Comparison of ENCODE assay signal across 1 cellular context in genomic region chr3:64150527-64151238, GRCh38.
TF ChIP-seq lines count a peak whose summit lies in the region.

No MANE protein-coding gene starts in this region.

TF ChIP-seq in HepG2, 621 proteins besides CTCF, POLR2A, EP300 and RAD21 (continued from another document and continues in another):
- TF ChIP-seq RFX3 (CRISPR knock-in tag; IDR thresholded peaks at IDR 0.05) (peak; percentile 89), NFE2 (CRISPR knock-in tag; IDR thresholded peaks at IDR 0.05) (no peak), SETDB1 (CRISPR knock-in tag; IDR thresholded peaks at IDR 0.05; ENCODE audit: borderline replicate concordance) (no peak), DMAP1 (CRISPR knock-in tag; IDR thresholded peaks at IDR 0.05) (no peak), NFKBIZ (CRISPR knock-in tag; IDR thresholded peaks at IDR 0.05) (no peak), MIER3 (CRISPR knock-in tag; IDR thresholded peaks at IDR 0.05; ENCODE audit: borderline replicate concordance) (no peak), FOXK1 (CRISPR knock-in tag; IDR thresholded peaks at IDR 0.05; ENCODE audit: borderline replicate concordance, low read depth) (0 out of 2 replicates have a peak, but pooled peaks have one; percentile 20), HMGA1 (CRISPR knock-in tag; conservative IDR thresholded peaks at IDR 0.05) (no peak), PLRG1 (conservative IDR thresholded peaks at IDR 0.05) (no peak), ZNF350 (CRISPR knock-in tag; IDR thresholded peaks at IDR 0.05; ENCODE audit: borderline replicate concordance, low read depth) (no peak), CREB1 (IDR thresholded peaks at IDR 0.05) (no peak), CREB1 (CRISPR knock-in tag; IDR thresholded peaks at IDR 0.05) (no peak), ZNF878 (CRISPR knock-in tag; IDR thresholded peaks at IDR 0.05) (no peak), ZBTB37 (CRISPR knock-in tag; IDR thresholded peaks at IDR 0.05) (no peak), ZNF850 (CRISPR knock-in tag; conservative IDR thresholded peaks at IDR 0.05) (no peak), RXRB (CRISPR knock-in tag; IDR thresholded peaks at IDR 0.05; ENCODE audit: borderline replicate concordance) (no peak), ZBTB21 (CRISPR knock-in tag; IDR thresholded peaks at IDR 0.05) (no peak), SRSF4 (IDR thresholded peaks at IDR 0.05; ENCODE audit: low read depth, low read length, poor library complexity, severe bottlenecking) (no peak), ZNF3 (CRISPR knock-in tag; IDR thresholded peaks at IDR 0.05) (no peak), GABPB1 (CRISPR knock-in tag; IDR thresholded peaks at IDR 0.05) (no peak), ZNF121 (CRISPR knock-in tag; IDR thresholded peaks at IDR 0.05) (no peak), ZNF607 (CRISPR knock-in tag; IDR thresholded peaks at IDR 0.05; ENCODE audit: borderline replicate concordance) (no peak), ZNF563 (CRISPR knock-in tag; IDR thresholded peaks at IDR 0.05) (no peak), ZNF790 (CRISPR knock-in tag; IDR thresholded peaks at IDR 0.05; ENCODE audit: borderline replicate concordance) (no peak), ZFY (CRISPR knock-in tag; IDR thresholded peaks at IDR 0.05) (0 out of 2 replicates have a peak, but pooled peaks have one; percentile 35), ZNF776 (CRISPR knock-in tag; IDR thresholded peaks at IDR 0.05) (no peak), SAFB2 (CRISPR knock-in tag; IDR thresholded peaks at IDR 0.05; ENCODE audit: borderline replicate concordance, low read depth) (no peak), RFX1 (IDR thresholded peaks at IDR 0.05) (peak; percentile 84), ZNF781 (CRISPR knock-in tag; IDR thresholded peaks at IDR 0.05; ENCODE audit: borderline replicate concordance, not compliant biosample characterization) (no peak), ZNF253 (CRISPR knock-in tag; IDR thresholded peaks at IDR 0.05; ENCODE audit: borderline replicate concordance) (no peak), KIAA2018 (CRISPR knock-in tag; IDR thresholded peaks at IDR 0.05; ENCODE audit: borderline replicate concordance) (no peak), KDM5B (CRISPR knock-in tag; IDR thresholded peaks at IDR 0.05; ENCODE audit: borderline replicate concordance) (peak; percentile 8; the same call in 1 of the 2 replicates), GATAD1 (CRISPR knock-in tag; IDR thresholded peaks at IDR 0.05) (no peak), ZNF274 (CRISPR knock-in tag; IDR thresholded peaks at IDR 0.05) (no peak), ZNF768 (CRISPR knock-in tag; IDR thresholded peaks at IDR 0.05) (0 out of 2 replicates have a peak, but pooled peaks have one; percentile 12), NAIF1 (CRISPR knock-in tag; IDR thresholded peaks at IDR 0.05; ENCODE audit: borderline replicate concordance) (no peak), SMYD3 (CRISPR knock-in tag; IDR thresholded peaks at IDR 0.05) (no peak), MAFG (CRISPR knock-in tag; IDR thresholded peaks at IDR 0.05) (no peak), MAZ (IDR thresholded peaks at IDR 0.05; ENCODE audit: borderline replicate concordance, low read depth, low read length) (no peak), MAZ (CRISPR knock-in tag; IDR thresholded peaks at IDR 0.05; ENCODE audit: low read depth) (no peak), ZNF431 (CRISPR knock-in tag; IDR thresholded peaks at IDR 0.05; ENCODE audit: borderline replicate concordance, low read depth) (no peak), DPF2 (CRISPR knock-in tag; IDR thresholded peaks at IDR 0.05; ENCODE audit: borderline replicate concordance, low read depth) (no peak), KLF13 (CRISPR knock-in tag; IDR thresholded peaks at IDR 0.05) (no peak), NFIC (IDR thresholded peaks at IDR 0.05; ENCODE audit: low read length) (no peak), PHF20 (CRISPR knock-in tag; IDR thresholded peaks at IDR 0.05) (no peak), ZNF180 (CRISPR knock-in tag; IDR thresholded peaks at IDR 0.05; ENCODE audit: borderline replicate concordance, low read depth) (no peak), KMT2A (CRISPR knock-in tag; IDR thresholded peaks at IDR 0.05) (no peak)
- TF ChIP-seq, protein P1, sequence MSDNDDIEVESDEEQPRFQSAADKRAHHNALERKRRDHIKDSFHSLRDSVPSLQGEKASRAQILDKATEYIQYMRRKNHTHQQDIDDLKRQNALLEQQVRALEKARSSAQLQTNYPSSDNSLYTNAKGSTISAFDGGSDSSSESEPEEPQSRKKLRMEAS (IDR thresholded peaks at IDR 0.05): no peak
- TF ChIP-seq, protein P2, sequence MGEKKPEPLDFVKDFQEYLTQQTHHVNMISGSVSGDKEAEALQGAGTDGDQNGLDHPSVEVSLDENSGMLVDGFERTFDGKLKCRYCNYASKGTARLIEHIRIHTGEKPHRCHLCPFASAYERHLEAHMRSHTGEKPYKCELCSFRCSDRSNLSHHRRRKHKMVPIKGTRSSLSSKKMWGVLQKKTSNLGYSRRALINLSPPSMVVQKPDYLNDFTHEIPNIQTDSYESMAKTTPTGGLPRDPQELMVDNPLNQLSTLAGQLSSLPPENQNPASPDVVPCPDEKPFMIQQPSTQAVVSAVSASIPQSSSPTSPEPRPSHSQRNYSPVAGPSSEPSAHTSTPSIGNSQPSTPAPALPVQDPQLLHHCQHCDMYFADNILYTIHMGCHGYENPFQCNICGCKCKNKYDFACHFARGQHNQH (CRISPR knock-in tag; IDR thresholded peaks at IDR 0.05): peak; percentile 100
- TF ChIP-seq, protein P3, sequence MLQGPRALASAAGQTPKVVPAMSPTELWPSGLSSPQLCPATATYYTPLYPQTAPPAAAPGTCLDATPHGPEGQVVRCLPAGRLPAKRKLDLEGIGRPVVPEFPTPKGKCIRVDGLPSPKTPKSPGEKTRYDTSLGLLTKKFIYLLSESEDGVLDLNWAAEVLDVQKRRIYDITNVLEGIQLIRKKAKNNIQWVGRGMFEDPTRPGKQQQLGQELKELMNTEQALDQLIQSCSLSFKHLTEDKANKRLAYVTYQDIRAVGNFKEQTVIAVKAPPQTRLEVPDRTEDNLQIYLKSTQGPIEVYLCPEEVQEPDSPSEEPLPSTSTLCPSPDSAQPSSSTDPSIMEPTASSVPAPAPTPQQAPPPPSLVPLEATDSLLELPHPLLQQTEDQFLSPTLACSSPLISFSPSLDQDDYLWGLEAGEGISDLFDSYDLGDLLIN (CRISPR knock-in tag; IDR thresholded peaks at IDR 0.05; ENCODE audit: borderline replicate concordance): no peak
- TF ChIP-seq, protein P4, sequence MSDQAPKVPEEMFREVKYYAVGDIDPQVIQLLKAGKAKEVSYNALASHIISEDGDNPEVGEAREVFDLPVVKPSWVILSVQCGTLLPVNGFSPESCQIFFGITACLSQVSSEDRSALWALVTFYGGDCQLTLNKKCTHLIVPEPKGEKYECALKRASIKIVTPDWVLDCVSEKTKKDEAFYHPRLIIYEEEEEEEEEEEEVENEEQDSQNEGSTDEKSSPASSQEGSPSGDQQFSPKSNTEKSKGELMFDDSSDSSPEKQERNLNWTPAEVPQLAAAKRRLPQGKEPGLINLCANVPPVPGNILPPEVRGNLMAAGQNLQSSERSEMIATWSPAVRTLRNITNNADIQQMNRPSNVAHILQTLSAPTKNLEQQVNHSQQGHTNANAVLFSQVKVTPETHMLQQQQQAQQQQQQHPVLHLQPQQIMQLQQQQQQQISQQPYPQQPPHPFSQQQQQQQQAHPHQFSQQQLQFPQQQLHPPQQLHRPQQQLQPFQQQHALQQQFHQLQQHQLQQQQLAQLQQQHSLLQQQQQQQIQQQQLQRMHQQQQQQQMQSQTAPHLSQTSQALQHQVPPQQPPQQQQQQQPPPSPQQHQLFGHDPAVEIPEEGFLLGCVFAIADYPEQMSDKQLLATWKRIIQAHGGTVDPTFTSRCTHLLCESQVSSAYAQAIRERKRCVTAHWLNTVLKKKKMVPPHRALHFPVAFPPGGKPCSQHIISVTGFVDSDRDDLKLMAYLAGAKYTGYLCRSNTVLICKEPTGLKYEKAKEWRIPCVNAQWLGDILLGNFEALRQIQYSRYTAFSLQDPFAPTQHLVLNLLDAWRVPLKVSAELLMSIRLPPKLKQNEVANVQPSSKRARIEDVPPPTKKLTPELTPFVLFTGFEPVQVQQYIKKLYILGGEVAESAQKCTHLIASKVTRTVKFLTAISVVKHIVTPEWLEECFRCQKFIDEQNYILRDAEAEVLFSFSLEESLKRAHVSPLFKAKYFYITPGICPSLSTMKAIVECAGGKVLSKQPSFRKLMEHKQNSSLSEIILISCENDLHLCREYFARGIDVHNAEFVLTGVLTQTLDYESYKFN (CRISPR knock-in tag; conservative IDR thresholded peaks at IDR 0.05): peak; percentile 29; the same call in 1 of the 2 replicates
- TF ChIP-seq, protein P5, sequence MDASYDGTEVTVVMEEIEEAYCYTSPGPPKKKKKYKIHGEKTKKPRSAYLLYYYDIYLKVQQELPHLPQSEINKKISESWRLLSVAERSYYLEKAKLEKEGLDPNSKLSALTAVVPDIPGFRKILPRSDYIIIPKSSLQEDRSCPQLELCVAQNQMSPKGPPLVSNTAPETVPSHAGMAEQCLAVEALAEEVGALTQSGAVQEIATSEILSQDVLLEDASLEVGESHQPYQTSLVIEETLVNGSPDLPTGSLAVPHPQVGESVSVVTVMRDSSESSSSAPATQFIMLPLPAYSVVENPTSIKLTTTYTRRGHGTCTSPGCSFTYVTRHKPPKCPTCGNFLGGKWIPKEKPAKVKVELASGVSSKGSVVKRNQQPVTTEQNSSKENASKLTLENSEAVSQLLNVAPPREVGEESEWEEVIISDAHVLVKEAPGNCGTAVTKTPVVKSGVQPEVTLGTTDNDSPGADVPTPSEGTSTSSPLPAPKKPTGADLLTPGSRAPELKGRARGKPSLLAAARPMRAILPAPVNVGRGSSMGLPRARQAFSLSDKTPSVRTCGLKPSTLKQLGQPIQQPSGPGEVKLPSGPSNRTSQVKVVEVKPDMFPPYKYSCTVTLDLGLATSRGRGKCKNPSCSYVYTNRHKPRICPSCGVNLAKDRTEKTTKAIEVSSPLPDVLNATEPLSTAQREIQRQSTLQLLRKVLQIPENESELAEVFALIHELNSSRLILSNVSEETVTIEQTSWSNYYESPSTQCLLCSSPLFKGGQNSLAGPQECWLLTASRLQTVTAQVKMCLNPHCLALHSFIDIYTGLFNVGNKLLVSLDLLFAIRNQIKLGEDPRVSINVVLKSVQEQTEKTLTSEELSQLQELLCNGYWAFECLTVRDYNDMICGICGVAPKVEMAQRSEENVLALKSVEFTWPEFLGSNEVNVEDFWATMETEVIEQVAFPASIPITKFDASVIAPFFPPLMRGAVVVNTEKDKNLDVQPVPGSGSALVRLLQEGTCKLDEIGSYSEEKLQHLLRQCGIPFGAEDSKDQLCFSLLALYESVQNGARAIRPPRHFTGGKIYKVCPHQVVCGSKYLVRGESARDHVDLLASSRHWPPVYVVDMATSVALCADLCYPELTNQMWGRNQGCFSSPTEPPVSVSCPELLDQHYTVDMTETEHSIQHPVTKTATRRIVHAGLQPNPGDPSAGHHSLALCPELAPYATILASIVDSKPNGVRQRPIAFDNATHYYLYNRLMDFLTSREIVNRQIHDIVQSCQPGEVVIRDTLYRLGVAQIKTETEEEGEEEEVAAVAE (CRISPR knock-in tag; IDR thresholded peaks at IDR 0.05; ENCODE audit: borderline replicate concordance): no peak
